ENCODE assay signal across 8 cellular contexts in the genomic region with DNA sequence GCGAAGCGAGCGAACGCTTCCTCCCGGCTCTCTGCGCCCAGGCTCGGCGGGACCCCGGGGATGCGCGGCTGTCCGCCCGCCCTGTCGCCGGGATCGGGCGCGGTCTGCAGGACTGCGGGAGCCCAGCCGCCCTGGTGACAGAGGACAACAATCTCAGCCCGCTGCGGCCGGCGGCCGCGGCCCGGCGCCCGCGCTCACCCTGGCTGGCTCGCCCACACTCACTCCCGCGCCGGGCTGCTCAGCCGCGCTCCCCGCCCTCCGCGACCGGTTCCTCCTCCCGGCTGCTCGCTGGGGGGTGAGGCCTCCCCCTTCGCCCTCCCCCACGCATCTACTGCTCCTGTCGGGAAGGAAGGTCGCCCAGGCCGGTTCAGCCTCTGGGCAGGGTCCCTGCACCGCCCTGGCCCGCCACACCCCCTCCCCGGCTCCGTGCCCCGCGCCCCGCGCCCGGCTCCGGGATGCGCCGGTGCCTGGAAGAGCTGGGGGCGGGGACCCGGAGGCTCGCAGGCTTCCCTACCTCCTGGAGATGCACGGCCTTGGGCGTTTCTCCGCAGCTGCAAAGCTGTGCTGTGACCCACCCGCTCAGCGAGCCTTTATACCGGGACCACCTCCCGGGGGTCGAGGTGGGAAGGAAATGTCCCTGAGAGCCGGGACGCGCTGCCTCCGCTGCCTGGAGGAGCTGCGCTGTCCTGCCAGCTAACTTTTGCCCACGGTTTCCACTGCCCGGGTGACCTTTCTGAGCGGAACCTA. TPM values are rescaled to one million over a fixed set of nuclear protein-coding genes. Genes with fewer than 3 reads are reported as not detected.
A peak's percentile ranks its signal among the peaks of the same experiment; 100 is the strongest.
DNase-seq lines count a peak whose midpoint lies in the region; ATAC-seq, FAIRE-seq and TF ChIP-seq lines count a peak whose summit lies in the region.

A gene with protein sequence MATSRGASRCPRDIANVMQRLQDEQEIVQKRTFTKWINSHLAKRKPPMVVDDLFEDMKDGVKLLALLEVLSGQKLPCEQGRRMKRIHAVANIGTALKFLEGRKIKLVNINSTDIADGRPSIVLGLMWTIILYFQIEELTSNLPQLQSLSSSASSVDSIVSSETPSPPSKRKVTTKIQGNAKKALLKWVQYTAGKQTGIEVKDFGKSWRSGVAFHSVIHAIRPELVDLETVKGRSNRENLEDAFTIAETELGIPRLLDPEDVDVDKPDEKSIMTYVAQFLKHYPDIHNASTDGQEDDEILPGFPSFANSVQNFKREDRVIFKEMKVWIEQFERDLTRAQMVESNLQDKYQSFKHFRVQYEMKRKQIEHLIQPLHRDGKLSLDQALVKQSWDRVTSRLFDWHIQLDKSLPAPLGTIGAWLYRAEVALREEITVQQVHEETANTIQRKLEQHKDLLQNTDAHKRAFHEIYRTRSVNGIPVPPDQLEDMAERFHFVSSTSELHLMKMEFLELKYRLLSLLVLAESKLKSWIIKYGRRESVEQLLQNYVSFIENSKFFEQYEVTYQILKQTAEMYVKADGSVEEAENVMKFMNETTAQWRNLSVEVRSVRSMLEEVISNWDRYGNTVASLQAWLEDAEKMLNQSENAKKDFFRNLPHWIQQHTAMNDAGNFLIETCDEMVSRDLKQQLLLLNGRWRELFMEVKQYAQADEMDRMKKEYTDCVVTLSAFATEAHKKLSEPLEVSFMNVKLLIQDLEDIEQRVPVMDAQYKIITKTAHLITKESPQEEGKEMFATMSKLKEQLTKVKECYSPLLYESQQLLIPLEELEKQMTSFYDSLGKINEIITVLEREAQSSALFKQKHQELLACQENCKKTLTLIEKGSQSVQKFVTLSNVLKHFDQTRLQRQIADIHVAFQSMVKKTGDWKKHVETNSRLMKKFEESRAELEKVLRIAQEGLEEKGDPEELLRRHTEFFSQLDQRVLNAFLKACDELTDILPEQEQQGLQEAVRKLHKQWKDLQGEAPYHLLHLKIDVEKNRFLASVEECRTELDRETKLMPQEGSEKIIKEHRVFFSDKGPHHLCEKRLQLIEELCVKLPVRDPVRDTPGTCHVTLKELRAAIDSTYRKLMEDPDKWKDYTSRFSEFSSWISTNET (N-terminal part only) (minus strand): TSS at position 688 of the 747 bp plus-strand sequence. CDS start 9,031 bp downstream, outside the sequence.

- TF ChIP-seq CTCF in body of pancreas (IDR thresholded peaks at IDR 0.05) (no peak), retinal pigment epithelial cell (conservative IDR thresholded peaks at IDR 0.05; ENCODE audit: low read depth, low read length) (no peak)

- H3K27me3 Mint-ChIP-seq in activated naive CD4-positive, alpha-beta T cell treated with anti-CD3 and anti-CD28 coated beads, Interleukin-2, amount 50 U/mL, for 24 hours: peaks cover 26% of the 10 kb centered on the region

- H3K9ac ChIP-seq in iPS-15b (ENCODE audit: low read depth, low read length): no peak within 1 kb of the TSS

- H3K36me3 ChIP-seq in body of pancreas (replicated peaks in 1 of 2; ENCODE audit: insufficient read depth in 1 of 2, low read depth in 2 of 2): no peaks in the 10 kb centered on the region
- no peaks in the 10 kb centered on the region for H3K36me3 ChIP-seq in iPS-15b (ENCODE audit: control insufficient read depth, insufficient read depth, low read length)

- TF ChIP-seq POLR2A in body of pancreas (IDR thresholded peaks at IDR 0.05) (no peak), GM12891 (IDR thresholded peaks at IDR 0.05; ENCODE audit: low read depth, low read length) (no peak)

- peak within 1 kb of the TSS; percentile 79 for H3K4me3 Mint-ChIP-seq in activated naive CD4-positive, alpha-beta T cell treated with anti-CD3 and anti-CD28 coated beads, Interleukin-2, amount 50 U/mL, for 24 hours

- peak; percentile 72 for ATAC-seq in body of pancreas

- H3K9me3 ChIP-seq in body of pancreas (no peaks in the 10 kb centered on the region), iPS-15b (ENCODE audit: control insufficient read depth, insufficient read depth, low read length) (no peaks in the 10 kb centered on the region)

- no peaks in the 10 kb centered on the region for H3K36me3 Mint-ChIP-seq in activated naive CD4-positive, alpha-beta T cell treated with anti-CD3 and anti-CD28 coated beads, Interleukin-2, amount 50 U/mL, for 24 hours

- peak within 1 kb of the TSS; percentile 48 for H3K27ac Mint-ChIP-seq in activated naive CD4-positive, alpha-beta T cell treated with anti-CD3 and anti-CD28 coated beads, Interleukin-2, amount 50 U/mL, for 24 hours

- peaks cover 0 to 8% of the 10 kb centered on the region in 2 donors for H3K27me3 ChIP-seq in body of pancreas
- peaks cover 44% of the 10 kb centered on the region for H3K27me3 ChIP-seq in iPS-15b (ENCODE audit: control insufficient read depth, insufficient read depth, low read length)

- no peaks in the 10 kb centered on the region for H3K9me3 Mint-ChIP-seq in activated naive CD4-positive, alpha-beta T cell treated with anti-CD3 and anti-CD28 coated beads, Interleukin-2, amount 50 U/mL, for 24 hours

- H3K4me3 ChIP-seq in body of pancreas: peak within 1 kb of the TSS; percentile 14 to 25
- peak within 1 kb of the TSS; percentile 88 for H3K4me3 ChIP-seq in iPS-15b (ENCODE audit: low read depth, low read length)
- H3K4me3 ChIP-seq in retinal pigment epithelial cell (ENCODE audit: low read length): peak within 1 kb of the TSS; percentile 49

- no peak for FAIRE-seq in GM12891 (lab: Jason Lieb, UNC)

- peak within 1 kb of the TSS in 2 of 4 donors; percentile 39 to 44 for H3K27ac ChIP-seq in body of pancreas

- H3K4me1 Mint-ChIP-seq in activated naive CD4-positive, alpha-beta T cell treated with anti-CD3 and anti-CD28 coated beads, Interleukin-2, amount 50 U/mL, for 24 hours: peaks cover 13% of the 10 kb centered on the region

- WGBS in body of pancreas, 2 donors: 0 to 2% methylated on average over 34 to 61 of the region's 78 CpGs

- intact Hi-C loops in body of pancreas (cut with DNase I): no loop called here

- peaks cover 16% of the 10 kb centered on the region for H3K4me1 ChIP-seq in body of pancreas
- H3K4me1 ChIP-seq in iPS-15b (ENCODE audit: control insufficient read depth, insufficient read depth, low read length): no peaks in the 10 kb centered on the region

- no peak for DNase-seq in activated naive CD4-positive, alpha-beta T cell treated with anti-CD3 and anti-CD28 coated beads, Interleukin-2, amount 50 U/mL, for 16 hours
- DNase-seq in M059J (ENCODE audit: low read depth): no peak
- peak; percentile 7 to 24 (median 20) for DNase-seq in body of pancreas
- no peak for DNase-seq in retinal pigment epithelial cell (ENCODE audit: low read depth)
- no peak for DNase-seq in GM12891 (ENCODE audit: insufficient read length, low spot score)
- DNase-seq in NCI-H774 (lab: John Stamatoyannopoulos, UW): no peak

TF ChIP-seq in GM12891, 5 proteins besides CTCF, POLR2A, EP300 and RAD21:
- TF ChIP-seq SPI1 (IDR thresholded peaks at IDR 0.05; ENCODE audit: low read depth, low read length) (no peak), PAX5 (IDR thresholded peaks at IDR 0.05; ENCODE audit: insufficient read depth, low read length, severe bottlenecking) (no peak), POU2F2 (IDR thresholded peaks at IDR 0.05; ENCODE audit: low read depth, low read length) (no peak), POLR2AphosphoS5 (IDR thresholded peaks at IDR 0.05; ENCODE audit: low read depth, low read length) (no peak), TAF1 (IDR thresholded peaks at IDR 0.05; ENCODE audit: low read depth, low read length) (no peak)
TF ChIP-seq in GM12891: peak in this region for 0.

RNA-seq across cellular contexts. Expression of the gene that starts here (rescaled TPM):
- total RNA-seq in M059J (2014; rRNA removed; shearing (Covaris generic)): 15.3 and 20.9 TPM in 2 replicates
- total RNA-seq in body of pancreas: 100 to 1,000 TPM; 109 to 123 TPM
- polyA plus RNA-seq in GM12891 (2012; ENCODE audit: low read depth, missing spikeins): 9.2 TPM

Comparison
In these comparisons a context has a peak if more than half of its experiments do, and no peak if none do; other contexts are left out.
1. DNase-seq: peak in body of pancreas (4 of 4); none in activated naive CD4-positive, alpha-beta T cell treated with anti-CD3 and anti-CD28 coated beads, Interleukin-2, amount 50 U/mL, for 16 hours (single experiment), M059J (single experiment), retinal pigment epithelial cell (single experiment), GM12891 (single experiment) and NCI-H774 (single experiment).
2. H3K4me3 ChIP-seq: peak in every context shown above with its lines; median percentile 88 in iPS-15b; 49 in retinal pigment epithelial cell; 20 in body of pancreas.